ENCODE assay signal across 18 cellular contexts in the genomic region with DNA sequence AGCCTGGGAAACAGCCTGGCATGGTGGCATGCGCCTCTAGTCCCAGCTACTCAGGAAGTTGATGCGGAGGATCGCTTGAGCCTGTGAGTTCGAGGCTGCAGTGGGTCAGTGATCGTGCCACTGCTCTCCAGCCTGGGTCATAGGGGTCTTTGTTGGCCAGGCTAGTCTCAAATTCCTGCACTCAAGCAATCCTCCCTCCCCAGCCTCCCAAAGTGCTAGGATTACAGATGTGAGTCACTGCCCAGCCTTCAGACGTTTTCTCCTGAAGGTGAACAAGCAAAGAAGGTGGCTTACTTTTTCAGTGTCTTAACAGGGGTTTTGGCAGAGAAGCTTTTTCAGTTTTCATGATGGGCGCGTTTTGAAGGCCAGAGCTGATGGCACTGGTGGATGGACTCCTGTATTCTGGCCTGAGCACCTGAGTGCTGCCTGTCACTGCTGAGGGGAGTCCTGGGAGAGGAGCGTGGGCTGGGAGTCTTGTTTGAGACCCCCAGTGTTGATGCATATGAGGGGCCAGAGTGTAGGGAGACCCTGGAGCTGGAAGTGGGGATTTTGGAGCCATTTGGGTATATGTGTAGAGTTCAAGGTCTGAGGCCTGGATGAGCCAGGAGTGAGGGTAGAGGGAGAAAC. TPM values are rescaled to one million over a fixed set of nuclear protein-coding genes. Genes with fewer than 3 reads are reported as not detected.
DNase-seq lines count a peak whose midpoint lies in the region; ATAC-seq and TF ChIP-seq lines count a peak whose summit lies in the region.
"Had no signal": no experiment of that assay in that cellular context is flagged by ENCODE, and none has a peak within 500 bp of the region (broad histone marks: within the 10 kb centered on the region; RNA-seq: fewer than 3 reads in every experiment).

No MANE protein-coding gene starts in this region.

- no peak for ATAC-seq in GM19463 (IDR thresholded peaks at IDR 0.05; ENCODE audit: unreplicated experiment)
- ATAC-seq: left cardiac atrium had no signal

- CTCF ChIA-PET in activated naive CD4-positive, alpha-beta T cell treated with anti-CD3 and anti-CD28 coated beads for 36 hours (lab: Charles Lee) = no interaction called here

- H3K9me3 Mint-ChIP-seq in activated naive CD4-positive, alpha-beta T cell treated with anti-CD3 and anti-CD28 coated beads, Interleukin-2, amount 50 U/mL, for 24 hours = no peaks in the 10 kb centered on the region
- H3K9me3 Mint-ChIP-seq in activated naive CD4-positive, alpha-beta T cell treated with anti-CD3 and anti-CD28 coated beads for 36 hours = no peaks in the 10 kb centered on the region
- H3K9me3 Mint-ChIP-seq in activated T-helper 1 cell treated with anti-CD3 and anti-CD28 coated beads, Interleukin-12 subunit alpha, Interleukin-12 subunit beta, Interleukin-2, Interleukin-4 antibody, amounts not matched to agents 30 ng/mL and 10 ng/mL and 1 ng/mL, durations not matched to agents 14 hours and 24 hours and 36 hours = no peaks in the 10 kb centered on the region
- no peaks in the 10 kb centered on the region for H3K9me3 Mint-ChIP-seq in type B pancreatic cell

- H3K27me3 ChIP-seq in iPS-15b (ENCODE audit: control insufficient read depth, insufficient read depth, low read length) = no peaks in the 10 kb centered on the region
- H3K27me3 ChIP-seq: adrenal gland, heart right ventricle, suprapubic skin had no signal

- H3K4me1 ChIP-seq in iPS-15b (ENCODE audit: control insufficient read depth, insufficient read depth, low read length) = peaks cover 2% of the 10 kb centered on the region

- H3K4me1 Mint-ChIP-seq in activated naive CD4-positive, alpha-beta T cell treated with anti-CD3 and anti-CD28 coated beads, Interleukin-2, amount 50 U/mL, for 24 hours = peaks cover 42% of the 10 kb centered on the region
- H3K4me1 Mint-ChIP-seq in activated naive CD4-positive, alpha-beta T cell treated with anti-CD3 and anti-CD28 coated beads for 36 hours (ENCODE audit: low read depth) = peaks cover 27% of the 10 kb centered on the region
- H3K4me1 Mint-ChIP-seq in activated T-helper 1 cell treated with anti-CD3 and anti-CD28 coated beads, Interleukin-12 subunit alpha, Interleukin-12 subunit beta, Interleukin-2, Interleukin-4 antibody, amounts not matched to agents 30 ng/mL and 10 ng/mL and 1 ng/mL, durations not matched to agents 14 hours and 24 hours and 36 hours (ENCODE audit: low read depth) = peaks cover 8% of the 10 kb centered on the region
- peaks cover 17% of the 10 kb centered on the region for H3K4me1 Mint-ChIP-seq in type B pancreatic cell (ENCODE audit: unreplicated experiment)

- no peak overlapping the region for H3K4me3 ChIP-seq in iPS-15b (ENCODE audit: low read depth, low read length)
- H3K4me3 ChIP-seq: adrenal gland, coronary artery, heart right ventricle, psoas muscle, suprapubic skin had no signal

- H3K36me3 ChIP-seq in iPS-15b (ENCODE audit: control insufficient read depth, insufficient read depth, low read length) = no peaks in the 10 kb centered on the region
- H3K36me3 ChIP-seq: adrenal gland had no signal

- peak overlapping the region; percentile 30 for H3K27ac Mint-ChIP-seq in activated naive CD4-positive, alpha-beta T cell treated with anti-CD3 and anti-CD28 coated beads, Interleukin-2, amount 50 U/mL, for 24 hours
- no peak overlapping the region for H3K27ac Mint-ChIP-seq in activated naive CD4-positive, alpha-beta T cell treated with anti-CD3 and anti-CD28 coated beads for 36 hours
- peak overlapping the region; percentile 16 for H3K27ac Mint-ChIP-seq in activated T-helper 1 cell treated with anti-CD3 and anti-CD28 coated beads, Interleukin-12 subunit alpha, Interleukin-12 subunit beta, Interleukin-2, Interleukin-4 antibody, amounts not matched to agents 30 ng/mL and 10 ng/mL and 1 ng/mL, durations not matched to agents 14 hours and 24 hours and 36 hours
- H3K27ac Mint-ChIP-seq in type B pancreatic cell = peak overlapping the region; percentile 47

- no peak for DNase-seq in activated naive CD4-positive, alpha-beta T cell treated with anti-CD3 and anti-CD28 coated beads for 36 hours
- DNase-seq in activated T-helper 1 cell treated with anti-CD3 and anti-CD28 coated beads, Interleukin-12 subunit alpha, Interleukin-12 subunit beta, Interleukin-2, Interleukin-4 antibody, amounts not matched to agents 30 ng/mL and 10 ng/mL and 1 ng/mL, durations not matched to agents 14 hours and 24 hours and 36 hours (ENCODE audit: low spot score) = no peak
- DNase-seq in type B pancreatic cell (ENCODE audit: extremely low spot score, unreplicated experiment) (no peak), EL (no peak), putamen (ENCODE audit: low spot score) (no peak)
- DNase-seq: activated CD8-positive, alpha-beta memory T cell treated with anti-CD3 and anti-CD28 coated beads, Interleukin-2, amount 50 U/mL, for 4 hours; adrenal gland; heart right ventricle; left cardiac atrium; NCI-H1048; NCI-H2107; psoas muscle; stimulated activated CD4-positive, alpha-beta T cell treated with anti-CD3 and anti-CD28 coated beads, Interleukin-15, amount 100 ng/mL, for 24 hours had no signal

- H3K27me3 Mint-ChIP-seq in activated naive CD4-positive, alpha-beta T cell treated with anti-CD3 and anti-CD28 coated beads, Interleukin-2, amount 50 U/mL, for 24 hours = no peaks in the 10 kb centered on the region
- H3K27me3 Mint-ChIP-seq in activated naive CD4-positive, alpha-beta T cell treated with anti-CD3 and anti-CD28 coated beads for 36 hours (ENCODE audit: low read depth) = no peaks in the 10 kb centered on the region
- H3K27me3 Mint-ChIP-seq in activated T-helper 1 cell treated with anti-CD3 and anti-CD28 coated beads, Interleukin-12 subunit alpha, Interleukin-12 subunit beta, Interleukin-2, Interleukin-4 antibody, amounts not matched to agents 30 ng/mL and 10 ng/mL and 1 ng/mL, durations not matched to agents 14 hours and 24 hours and 36 hours (ENCODE audit: insufficient read depth) = no peaks in the 10 kb centered on the region
- H3K27me3 Mint-ChIP-seq in type B pancreatic cell = no peaks in the 10 kb centered on the region

- H3K36me3 Mint-ChIP-seq in activated naive CD4-positive, alpha-beta T cell treated with anti-CD3 and anti-CD28 coated beads, Interleukin-2, amount 50 U/mL, for 24 hours = peaks cover 3% of the 10 kb centered on the region
- peaks cover 8% of the 10 kb centered on the region for H3K36me3 Mint-ChIP-seq in activated naive CD4-positive, alpha-beta T cell treated with anti-CD3 and anti-CD28 coated beads for 36 hours (ENCODE audit: low read depth)
- peaks cover 11% of the 10 kb centered on the region for H3K36me3 Mint-ChIP-seq in activated T-helper 1 cell treated with anti-CD3 and anti-CD28 coated beads, Interleukin-12 subunit alpha, Interleukin-12 subunit beta, Interleukin-2, Interleukin-4 antibody, amounts not matched to agents 30 ng/mL and 10 ng/mL and 1 ng/mL, durations not matched to agents 14 hours and 24 hours and 36 hours (ENCODE audit: low read depth)
- H3K36me3 Mint-ChIP-seq in type B pancreatic cell = peaks cover 5% of the 10 kb centered on the region

- no peaks in the 10 kb centered on the region for H3K9me3 ChIP-seq in iPS-15b (ENCODE audit: control insufficient read depth, insufficient read depth, low read length)
- H3K9me3 ChIP-seq: adrenal gland, heart right ventricle, psoas muscle, suprapubic skin had no signal

- intact Hi-C loops in activated naive CD4-positive, alpha-beta T cell treated with anti-CD3 and anti-CD28 coated beads for 36 hours (cut with micrococcal nuclease) = no loop called here
- intact Hi-C loops in activated T-helper 1 cell treated with anti-CD3 and anti-CD28 coated beads, Interleukin-12 subunit alpha, Interleukin-12 subunit beta, Interleukin-2, Interleukin-4 antibody, amounts not matched to agents 30 ng/mL and 10 ng/mL and 1 ng/mL, durations not matched to agents 14 hours and 24 hours and 36 hours (cut with micrococcal nuclease) = no loop called here

- no peak overlapping the region for H3K4me3 Mint-ChIP-seq in activated naive CD4-positive, alpha-beta T cell treated with anti-CD3 and anti-CD28 coated beads, Interleukin-2, amount 50 U/mL, for 24 hours
- H3K4me3 Mint-ChIP-seq in activated naive CD4-positive, alpha-beta T cell treated with anti-CD3 and anti-CD28 coated beads for 36 hours = no peak overlapping the region
- no peak overlapping the region for H3K4me3 Mint-ChIP-seq in activated T-helper 1 cell treated with anti-CD3 and anti-CD28 coated beads, Interleukin-12 subunit alpha, Interleukin-12 subunit beta, Interleukin-2, Interleukin-4 antibody, amounts not matched to agents 30 ng/mL and 10 ng/mL and 1 ng/mL, durations not matched to agents 14 hours and 24 hours and 36 hours
- H3K4me3 Mint-ChIP-seq in type B pancreatic cell = no peak overlapping the region

- peak overlapping the region; percentile 37 for H3K9ac ChIP-seq in iPS-15b (ENCODE audit: low read depth, low read length)

- TF ChIP-seq CTCF in type B pancreatic cell (conservative IDR thresholded peaks at IDR 0.05) = no peak

RNA-seq across cellular contexts. Expression of gene FOXK2, which starts 41.4 kb away (rescaled TPM):
- 10 to 100 TPM; 48.8 to 51.4 TPM for total RNA-seq in activated naive CD4-positive, alpha-beta T cell treated with anti-CD3 and anti-CD28 coated beads for 36 hours
- total RNA-seq in activated T-helper 1 cell treated with anti-CD3 and anti-CD28 coated beads, Interleukin-12 subunit alpha, Interleukin-12 subunit beta, Interleukin-2, Interleukin-4 antibody, amounts not matched to agents 30 ng/mL and 10 ng/mL and 1 ng/mL, durations not matched to agents 14 hours and 24 hours and 36 hours = 97.7 and 98.1 TPM in 2 replicates
- 59.5 and 75.5 TPM in 2 replicates for total RNA-seq in type B pancreatic cell (ENCODE audit: low replicate concordance)
